In the genomic region with DNA sequence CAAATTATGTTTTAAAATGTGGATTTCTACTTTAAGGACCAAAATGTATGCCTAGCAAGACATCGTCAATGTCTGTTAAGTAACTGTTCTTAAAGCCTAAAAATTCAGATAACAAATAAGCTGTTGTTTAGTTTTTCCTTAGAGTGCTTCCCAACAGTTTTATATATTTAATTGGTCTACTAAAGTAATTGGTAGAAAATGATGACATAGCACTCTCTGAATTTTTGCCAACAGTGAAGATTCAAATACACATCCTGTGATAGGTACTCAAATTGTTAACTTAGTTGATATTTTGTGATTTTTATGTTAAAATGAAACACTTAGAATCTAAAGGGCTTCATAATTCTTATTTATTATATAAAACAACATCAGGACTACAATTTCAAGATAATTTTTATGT, we compare ENCODE assay signal across 30 cellular contexts.
"Had no signal": no experiment of that assay in that cellular context is flagged by ENCODE, and none has a peak within 500 bp of the region (broad histone marks: within the 10 kb centered on the region; RNA-seq: fewer than 3 reads in every experiment).

No MANE protein-coding gene starts in this region.

- H3K27me3 ChIP-seq: body of pancreas, brain microvascular endothelial cell, breast epithelium had no signal

- H3K36me3 ChIP-seq: brain microvascular endothelial cell, breast epithelium had no signal

- FAIRE-seq: astrocyte, TTC549 had no signal

- H3K4me3 ChIP-seq: body of pancreas, breast epithelium had no signal

- DNase-seq: activated B cell treated with CpG ODN at 0.5 μM for 24 hours; activated CD4-positive, alpha-beta memory T cell treated with anti-CD3 and anti-CD28 coated beads for 36 hours; activated CD4-positive, alpha-beta T cell treated with anti-CD3 and anti-CD28 coated beads for 4 hours; activated CD4-positive, alpha-beta T cell treated with anti-CD3 and anti-CD28 coated beads, Interleukin-2, amount 10 ng/mL, durations not matched to agents 24 days and 14 days; activated CD4-positive, alpha-beta T cell treated with anti-CD3 and anti-CD28 coated beads, Interleukin-2, amount 50 U/mL, for 1 hour; activated CD4-positive, alpha-beta T cell treated with anti-CD3 and anti-CD28 coated beads, Interleukin-2, amount 50 U/mL, for 4 hours; activated CD4-positive, CD25-positive, alpha-beta regulatory T cell treated with anti-CD3 and anti-CD28 coated beads, Interleukin-2, amount 50 U/mL, for 72 hours; activated CD8-positive, alpha-beta memory T cell treated with anti-CD3 and anti-CD28 coated beads for 24 hours; activated CD8-positive, alpha-beta memory T cell treated with anti-CD3 and anti-CD28 coated beads, Interleukin-2, amount 10 ng/mL, durations not matched to agents 7 days and 5 days; activated CD8-positive, alpha-beta memory T cell treated with anti-CD3 and anti-CD28 coated beads, Interleukin-2, amount 50 U/mL, for 48 hours; activated CD8-positive, alpha-beta T cell treated with anti-CD3 and anti-CD28 coated beads, Interleukin-2, amount 10 ng/mL, durations not matched to agents 7 days and 5 days; activated effector memory CD4-positive, alpha-beta T cell treated with Interleukin-2 at 50 U/mL for 16 hours; activated gamma-delta T cell; activated naive CD4-positive, alpha-beta T cell treated with anti-CD3 and anti-CD28 coated beads, Interleukin-2, amount 10 ng/mL, durations not matched to agents 7 days and 5 days; activated naive CD4-positive, alpha-beta T cell treated with Interleukin-2 at 50 U/mL for 16 hours; activated naive CD8-positive, alpha-beta T cell treated with anti-CD3 and anti-CD28 coated beads, Interleukin-2, amount 10 ng/mL, durations not matched to agents 7 days and 5 days; activated naive CD8-positive, alpha-beta T cell treated with anti-CD3 and anti-CD28 coated beads, Interleukin-2, amount 50 U/mL, for 24 hours; activated T-cell treated with anti-CD3 and anti-CD28 coated beads, Interleukin-2, amount 50 U/mL, for 24 hours; activated T-cell treated with anti-CD3 and anti-CD28 coated beads, Interleukin-2, amount 50 U/mL, for 48 hours; aorta; body of pancreas; brain microvascular endothelial cell; central memory CD4-positive, alpha-beta T cell; T-helper 1 cell; T-helper 2 cell; T-helper 9 cell had no signal

- ATAC-seq: activated CD8-positive, alpha-beta memory T cell treated with anti-CD3 and anti-CD28 coated beads, Interleukin-2, amount 10 ng/mL, durations not matched to agents 7 days and 5 days; activated CD8-positive, alpha-beta T cell treated with anti-CD3 and anti-CD28 coated beads, Interleukin-2, amount 10 ng/mL, durations not matched to agents 7 days and 5 days; activated naive CD8-positive, alpha-beta T cell treated with anti-CD3 and anti-CD28 coated beads, Interleukin-2, amount 50 U/mL, for 24 hours; body of pancreas had no signal

- H3K9me3 ChIP-seq: body of pancreas had no signal

- H3K4me1 ChIP-seq: body of pancreas, breast epithelium had no signal

- H3K27ac ChIP-seq: body of pancreas, brain microvascular endothelial cell, breast epithelium, VCaP had no signal
